ENCODE assay signal across 22 cellular contexts in genomic region chr12:96313606-96314005, GRCh38.
DNase-seq lines count a peak whose midpoint lies in the region; ATAC-seq, FAIRE-seq and TF ChIP-seq lines count a peak whose summit lies in the region.
"Had no signal": no experiment of that assay in that cellular context is flagged by ENCODE, and none has a peak within 500 bp of the region (broad histone marks: within the 10 kb centered on the region; RNA-seq: fewer than 3 reads in every experiment).

No MANE protein-coding gene starts in this region.

- no peaks in the 10 kb centered on the region for H4K20me1 ChIP-seq in Karpas-422 (ENCODE audit: insufficient read depth, low read depth, low read length)

- peaks cover 23% of the 10 kb centered on the region for H3K4me1 ChIP-seq in Karpas-422 (ENCODE audit: low read length)
- H3K4me1 ChIP-seq in stomach, result peaks cover 0 to 11% (median 4%) of the 10 kb centered on the region in 4 donors
- H3K4me1 ChIP-seq: BE2C had no signal

- DNase-seq in CD4-positive, alpha-beta T cell, result no peak
- DNase-seq in GM19239 (ENCODE audit: insufficient read length, low spot score), result no peak
- no peak for DNase-seq in Karpas-422
- no peak for DNase-seq in stomach
- no peak for DNase-seq in NCI-H524 treated with DMSO at 0.1 percent for 48 hours (lab: John Stamatoyannopoulos, UW)
- DNase-seq: BE2C, COR-L47, DMS 273 treated with DMSO at 0.1 percent for 48 hours, KG1, MV-4-11, NCI-H1105 treated with DMSO at 0.1 percent for 48 hours, NCI-H2029 treated with DMSO at 0.1 percent for 48 hours, NCI-H345, NCI-H524, NCI-H82, OCI-M1, Right ventricle myocardium superior had no signal

- H3K9me2 ChIP-seq in Karpas-422 (replicated peaks; ENCODE audit: insufficient read depth, low read length), result no peaks in the 10 kb centered on the region

- no peaks in the 10 kb centered on the region for H3K27me3 Mint-ChIP-seq in CD4-positive, alpha-beta T cell

- H3K4me2 ChIP-seq in Karpas-422 (ENCODE audit: low read depth, low read length, poor library complexity, severe bottlenecking), result no peak overlapping the region
- H3K4me2 ChIP-seq: A549 had no signal

- peaks cover 67% of the 10 kb centered on the region for H3K79me2 ChIP-seq in Karpas-422 (ENCODE audit: low read length)

- peak; percentile 82 for FAIRE-seq in GM19239 (lab: Jason Lieb, UNC)
- FAIRE-seq in colon (lab: Jason Lieb, UNC), result peak; percentile 28
- FAIRE-seq: A549 had no signal

- H3K4me3 ChIP-seq in Karpas-422 (ENCODE audit: low read length) (no peak overlapping the region), stomach (no peak overlapping the region)
- H3K4me3 ChIP-seq: A549 had no signal

- CTCF ChIA-PET in CD4-positive, alpha-beta T cell (lab: Charles Lee), result interaction anchor here (1.5 kb wide), 1 partner anchor 176 kb away, joined by 7 read pairs; the partner anchor contains the start of gene CFAP54

- no peak for TF ChIP-seq EP300 in stomach (IDR thresholded peaks at IDR 0.05)

- POLR2A ChIA-PET in CD4-positive, alpha-beta T cell (lab: Charles Lee), result interaction anchor here (0.8 to 7.1 kb wide), 2 partner anchors 77 to 86 kb away, joined by 3 to 67 read pairs; partner anchors contain the start of gene CDK17

- TF ChIP-seq CTCF in CD4-positive, alpha-beta T cell (IDR thresholded peaks at IDR 0.05), result no peak
- no peak for TF ChIP-seq CTCF in stomach (IDR thresholded peaks at IDR 0.05)

- intact Hi-C loops in CD4-positive, alpha-beta T cell (cut with DNase I, micrococcal nuclease), result no loop called here
- intact Hi-C loops in stomach (cut with DNase I; ENCODE audit: low total_unique reads), result no loop called here

- peaks cover 43% of the 10 kb centered on the region for H3K4me1 Mint-ChIP-seq in CD4-positive, alpha-beta T cell (ENCODE audit: low read depth)

- no peaks in the 10 kb centered on the region for H3K27me3 ChIP-seq in CD4-positive, alpha-beta T cell (ENCODE audit: control insufficient read depth, insufficient read depth, low read length)
- H3K27me3 ChIP-seq in Karpas-422 (ENCODE audit: low read length) (no peaks in the 10 kb centered on the region), stomach (no peaks in the 10 kb centered on the region)
- H3K27me3 ChIP-seq: BE2C had no signal

- H3K4me3 Mint-ChIP-seq in CD4-positive, alpha-beta T cell, result no peak overlapping the region
- H3K4me3 Mint-ChIP-seq: T-helper 1 cell treated with Interleukin-12 subunit alpha and Interleukin-12 subunit beta and Interleukin-4 antibody, amounts not matched to agents 30 μg/mL and 1 μg/mL, for 36 hours had no signal

- H3K9me3 ChIP-seq in CD4-positive, alpha-beta T cell (ENCODE audit: control insufficient read depth, low read length), result no peaks in the 10 kb centered on the region
- no peaks in the 10 kb centered on the region for H3K9me3 ChIP-seq in Karpas-422 (ENCODE audit: low read length)
- no peaks in the 10 kb centered on the region for H3K9me3 ChIP-seq in stomach
- H3K9me3 ChIP-seq: A549, BE2C had no signal

- no peak for TF ChIP-seq POLR2A in stomach (IDR thresholded peaks at IDR 0.05)

- H2AFZ ChIP-seq in Karpas-422 (ENCODE audit: low read length), result no peak overlapping the region

- H3K27ac ChIP-seq in CD4-positive, alpha-beta T cell (ENCODE audit: low read depth, low read length), result no peak overlapping the region
- H3K27ac ChIP-seq in Karpas-422 (ENCODE audit: low read length) (peak overlapping the region; percentile 85), stomach (no peak overlapping the region)
- H3K27ac ChIP-seq: A549 had no signal

- no peak overlapping the region for H3K9ac ChIP-seq in Karpas-422 (ENCODE audit: low read length)

- H3K36me3 Mint-ChIP-seq in CD4-positive, alpha-beta T cell (ENCODE audit: low read depth), result peaks cover 64% of the 10 kb centered on the region

- H3K27ac Mint-ChIP-seq in CD4-positive, alpha-beta T cell, result peak overlapping the region; percentile 14
- H3K27ac Mint-ChIP-seq: T-helper 1 cell treated with Interleukin-12 subunit alpha and Interleukin-12 subunit beta and Interleukin-4 antibody, amounts not matched to agents 30 μg/mL and 1 μg/mL, for 36 hours had no signal

- no peak for ATAC-seq in CD4-positive, alpha-beta T cell (ENCODE audit: poor library complexity)
- ATAC-seq in HG02938 (IDR thresholded peaks at IDR 0.05; ENCODE audit: unreplicated experiment), result no peak
- no peak for ATAC-seq in GM18870 (IDR thresholded peaks at IDR 0.05; ENCODE audit: unreplicated experiment)
- ATAC-seq: A549 had no signal

- H3K36me3 ChIP-seq in Karpas-422 (ENCODE audit: insufficient read depth, low read length), result peaks cover 28% of the 10 kb centered on the region; the same call in 1 of the 2 replicates
- peaks cover 0 to 24% (median 10%) of the 10 kb centered on the region in 4 donors for H3K36me3 ChIP-seq in stomach
- H3K36me3 ChIP-seq: BE2C had no signal

- no peaks in the 10 kb centered on the region for H3K9me3 Mint-ChIP-seq in CD4-positive, alpha-beta T cell
